Comparison of ENCODE assay signal across 6 cellular contexts in the genomic region with DNA sequence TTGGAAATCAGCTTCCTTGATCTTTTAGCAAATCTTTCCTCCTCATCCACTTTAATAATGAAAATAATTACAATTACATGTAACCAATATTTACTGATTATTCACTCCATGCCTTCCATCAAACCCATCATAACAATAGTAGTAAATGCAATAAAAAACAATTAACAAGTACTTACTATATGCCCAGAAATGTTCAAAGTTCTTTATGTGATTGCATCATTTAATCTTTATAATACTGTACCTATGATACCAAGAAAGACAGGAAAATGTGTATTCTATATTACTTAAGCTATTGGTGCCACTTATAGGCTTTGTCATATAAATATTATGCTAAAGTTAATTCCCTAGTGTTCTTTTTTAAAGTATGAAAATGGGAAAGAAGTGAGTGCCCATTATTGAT.
"Had no signal": no experiment of that assay in that cellular context is flagged by ENCODE, and none has a peak within 500 bp of the region (broad histone marks: within the 10 kb centered on the region; RNA-seq: fewer than 3 reads in every experiment).

No MANE protein-coding gene starts in this region.

- H3K9me3 ChIP-seq: HAP-1 had no signal

- DNase-seq: GOT3 had no signal

- H2AFZ ChIP-seq: GM23338 had no signal

- ATAC-seq: HCT116 had no signal

- H3K27ac Mint-ChIP-seq: GM23338, H9, HFFc6 had no signal

- H3K4me3 ChIP-seq: GM23338, HAP-1 had no signal

- H3K4me3 Mint-ChIP-seq: GM23338, H9, HFFc6 had no signal

- H3K9me3 Mint-ChIP-seq: GM23338, H9, HFFc6 had no signal

- H3K4me2 ChIP-seq: GM23338 had no signal

- H3K36me3 ChIP-seq: HAP-1 had no signal

- H3K4me1 Mint-ChIP-seq: GM23338 had no signal
